In the genomic region with DNA sequence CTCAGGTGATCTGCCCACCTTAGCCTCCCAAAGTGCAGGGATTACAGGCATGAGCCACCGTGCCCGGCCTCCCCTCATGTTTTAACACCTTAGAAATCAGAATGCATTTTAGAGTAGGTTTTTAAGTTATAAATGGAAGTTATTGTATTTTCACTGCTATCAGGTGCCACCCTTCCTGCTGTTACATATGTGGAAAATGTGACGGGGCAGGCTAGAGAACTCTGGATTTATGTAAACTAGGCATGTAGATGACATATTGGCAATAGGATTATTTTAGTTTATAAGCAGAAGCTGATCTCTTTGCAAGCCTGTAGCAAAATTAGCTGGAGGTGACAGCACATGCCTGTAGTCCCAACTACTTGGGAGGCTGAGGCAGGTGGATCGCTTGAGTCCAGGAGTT, we compare ENCODE assay signal across 11 cellular contexts. TPM values are rescaled to one million over a fixed set of nuclear protein-coding genes. Genes with fewer than 3 reads are reported as not detected.
A peak's percentile ranks its signal among the peaks of the same experiment; 100 is the strongest.
DNase-seq lines count a peak whose midpoint lies in the region; ATAC-seq lines count a peak whose summit lies in the region.
"Had no signal": no experiment of that assay in that cellular context is flagged by ENCODE, and none has a peak within 500 bp of the region (broad histone marks: within the 10 kb centered on the region; RNA-seq: fewer than 3 reads in every experiment).

No MANE protein-coding gene starts in this region.

- H3K27me3 ChIP-seq in H7 (ENCODE audit: control insufficient read depth, insufficient read depth, low read length): peaks cover 22% of the 10 kb centered on the region

- POLR2A ChIA-PET in activated CD4-positive, alpha-beta memory T cell treated with anti-CD3 and anti-CD28 coated beads, Interleukin-2, amount 10 ng/mL, durations not matched to agents 7 days and 5 days (lab: Charles Lee): interaction anchor here (0.6 to 5.2 kb wide), 7 partner anchors 9 to 92 kb away, joined by 3 to 43 read pairs (median 6); partner anchors contain the start of gene GSTK1

- H3K27me3 Mint-ChIP-seq in stimulated activated naive CD8-positive, alpha-beta T cell treated with anti-CD3 and anti-CD28 coated beads, Interleukin-15, Interleukin-2, amounts not matched to agents 100 ng/mL and 50 ng/mL, for 24 hours: no peaks in the 10 kb centered on the region
- no peaks in the 10 kb centered on the region for H3K27me3 Mint-ChIP-seq in activated CD4-positive, alpha-beta memory T cell treated with anti-CD3 and anti-CD28 coated beads, Interleukin-2, amount 10 ng/mL, durations not matched to agents 7 days and 5 days
- H3K27me3 Mint-ChIP-seq in memory B cell: no peaks in the 10 kb centered on the region

- peaks cover 72% of the 10 kb centered on the region for H3K36me3 Mint-ChIP-seq in stimulated activated naive CD8-positive, alpha-beta T cell treated with anti-CD3 and anti-CD28 coated beads, Interleukin-15, Interleukin-2, amounts not matched to agents 100 ng/mL and 50 ng/mL, for 24 hours (ENCODE audit: low read depth)
- H3K36me3 Mint-ChIP-seq in activated CD4-positive, alpha-beta memory T cell treated with anti-CD3 and anti-CD28 coated beads, Interleukin-2, amount 10 ng/mL, durations not matched to agents 7 days and 5 days (ENCODE audit: low read depth): peaks cover 71% of the 10 kb centered on the region
- H3K36me3 Mint-ChIP-seq in memory B cell: peaks cover 21% of the 10 kb centered on the region

- H3K4me1 Mint-ChIP-seq in stimulated activated naive CD8-positive, alpha-beta T cell treated with anti-CD3 and anti-CD28 coated beads, Interleukin-15, Interleukin-2, amounts not matched to agents 100 ng/mL and 50 ng/mL, for 24 hours (ENCODE audit: low read depth): peaks cover 64% of the 10 kb centered on the region
- peaks cover 61% of the 10 kb centered on the region for H3K4me1 Mint-ChIP-seq in activated CD4-positive, alpha-beta memory T cell treated with anti-CD3 and anti-CD28 coated beads, Interleukin-2, amount 10 ng/mL, durations not matched to agents 7 days and 5 days
- H3K4me1 Mint-ChIP-seq in memory B cell: peaks cover 31% of the 10 kb centered on the region

- DNase-seq in stimulated activated naive CD8-positive, alpha-beta T cell treated with anti-CD3 and anti-CD28 coated beads, Interleukin-15, Interleukin-2, amounts not matched to agents 100 U/mL and 50 U/mL, for 24 hours: no peak
- DNase-seq in activated CD4-positive, alpha-beta memory T cell treated with anti-CD3 and anti-CD28 coated beads, Interleukin-2, amount 10 ng/mL, durations not matched to agents 7 days and 5 days: no peak
- DNase-seq in memory B cell (ENCODE audit: low spot score in 2 of 2) (no peak), SIG-M5 treated with dmso at 0.1 percent for 504 hours (lab: John Stamatoyannopoulos, UW; ENCODE audit: unreplicated experiment) (no peak), H7 (no peak)
- no peak for DNase-seq in activated effector memory CD4-positive, alpha-beta T cell treated with anti-CD3 and anti-CD28 coated beads, Interleukin-2, amount 50 U/mL, for 16 hours
- DNase-seq: effector CD8-positive, alpha-beta T cell; hippocampal formation; KG1 had no signal

- H3K4me3 ChIP-seq in H7 (ENCODE audit: insufficient read depth, low read depth, low read length): no peak overlapping the region

- no peaks in the 10 kb centered on the region for H3K9me3 Mint-ChIP-seq in stimulated activated naive CD8-positive, alpha-beta T cell treated with anti-CD3 and anti-CD28 coated beads, Interleukin-15, Interleukin-2, amounts not matched to agents 100 ng/mL and 50 ng/mL, for 24 hours
- H3K9me3 Mint-ChIP-seq in activated CD4-positive, alpha-beta memory T cell treated with anti-CD3 and anti-CD28 coated beads, Interleukin-2, amount 10 ng/mL, durations not matched to agents 7 days and 5 days: peaks cover 7% of the 10 kb centered on the region
- no peaks in the 10 kb centered on the region for H3K9me3 Mint-ChIP-seq in memory B cell

- ATAC-seq in stimulated activated naive CD8-positive, alpha-beta T cell treated with anti-CD3 and anti-CD28 coated beads, Interleukin-15, Interleukin-2, amounts not matched to agents 100 U/mL and 50 U/mL, for 24 hours: no peak
- no peak for ATAC-seq in memory B cell (ENCODE audit: low read depth)
- ATAC-seq in GM21825 (IDR thresholded peaks at IDR 0.05; ENCODE audit: unreplicated experiment): no peak

- H3K36me3 ChIP-seq in H7 (replicated peaks; ENCODE audit: control insufficient read depth, insufficient read depth, low read length): peaks cover 24% of the 10 kb centered on the region

- H3K27ac Mint-ChIP-seq in stimulated activated naive CD8-positive, alpha-beta T cell treated with anti-CD3 and anti-CD28 coated beads, Interleukin-15, Interleukin-2, amounts not matched to agents 100 ng/mL and 50 ng/mL, for 24 hours: peak overlapping the region; percentile 96
- H3K27ac Mint-ChIP-seq in activated CD4-positive, alpha-beta memory T cell treated with anti-CD3 and anti-CD28 coated beads, Interleukin-2, amount 10 ng/mL, durations not matched to agents 7 days and 5 days: peak overlapping the region; percentile 79
- H3K27ac Mint-ChIP-seq in memory B cell: no peak overlapping the region

- H3K4me3 Mint-ChIP-seq in stimulated activated naive CD8-positive, alpha-beta T cell treated with anti-CD3 and anti-CD28 coated beads, Interleukin-15, Interleukin-2, amounts not matched to agents 100 ng/mL and 50 ng/mL, for 24 hours: peak overlapping the region; percentile 95
- peak overlapping the region; percentile 89 for H3K4me3 Mint-ChIP-seq in activated CD4-positive, alpha-beta memory T cell treated with anti-CD3 and anti-CD28 coated beads, Interleukin-2, amount 10 ng/mL, durations not matched to agents 7 days and 5 days
- peak overlapping the region; percentile 98 for H3K4me3 Mint-ChIP-seq in memory B cell

- CTCF ChIA-PET in activated CD4-positive, alpha-beta memory T cell treated with anti-CD3 and anti-CD28 coated beads, Interleukin-2, amount 10 ng/mL, durations not matched to agents 7 days and 5 days (lab: Charles Lee): interaction anchor here (1.9 to 14.0 kb wide), 3 partner anchors 10 to 55 kb away, joined by 6 to 250 read pairs (median 31); no protein-coding TSS in a partner anchor

RNA-seq across cellular contexts. Expression of gene CASP2, which starts 2.1 kb away (rescaled TPM):
- total RNA-seq in activated CD4-positive, alpha-beta memory T cell treated with anti-CD3 and anti-CD28 coated beads, Interleukin-2, amount 10 ng/mL, durations not matched to agents 7 days and 5 days: 100 to 1,000 TPM; 117 to 122 TPM
- total RNA-seq in H7 (2014; rRNA removed; shearing (Covaris generic)): 12.2 and 13.1 TPM in 2 replicates

RNA-seq across cellular contexts. Expression of gene TMEM139, which starts 5.5 kb away (rescaled TPM):
- total RNA-seq in activated CD4-positive, alpha-beta memory T cell treated with anti-CD3 and anti-CD28 coated beads, Interleukin-2, amount 10 ng/mL, durations not matched to agents 7 days and 5 days: under 1 TPM; 0.48 to 0.73 TPM
- total RNA-seq in H7 (2014; rRNA removed; shearing (Covaris generic)): 1.2 and 2.5 TPM in 2 replicates

RNA-seq across cellular contexts. Expression of gene CLCN1, which starts 25.6 kb away (rescaled TPM):
- under 1 TPM in 1 of 2 experiments, not detected in 1; 0.10 TPM for total RNA-seq in activated CD4-positive, alpha-beta memory T cell treated with anti-CD3 and anti-CD28 coated beads, Interleukin-2, amount 10 ng/mL, durations not matched to agents 7 days and 5 days
- total RNA-seq in H7 (2014; rRNA removed; shearing (Covaris generic)): 0.11 and 0.21 TPM in 2 replicates

RNA-seq across cellular contexts. Expression of gene GSTK1, which starts 27.1 kb away (rescaled TPM):
- 100 to 1,000 TPM; 502 to 518 TPM for total RNA-seq in activated CD4-positive, alpha-beta memory T cell treated with anti-CD3 and anti-CD28 coated beads, Interleukin-2, amount 10 ng/mL, durations not matched to agents 7 days and 5 days
- total RNA-seq in H7 (2014; rRNA removed; shearing (Covaris generic)): 51.8 and 51.9 TPM in 2 replicates
